In genomic region chr6:31270788-31271640, GRCh38 we compare ENCODE assay signal across 8 cellular contexts. TPM values are rescaled to one million over a fixed set of nuclear protein-coding genes. Genes with fewer than 3 reads are reported as not detected.
DNase-seq lines count a peak whose midpoint lies in the region; ATAC-seq and TF ChIP-seq lines count a peak whose summit lies in the region.

No MANE protein-coding gene starts in this region.

- H3K36me3 ChIP-seq in neuron (ENCODE audit: insufficient read depth, low read length): peaks cover 5% of the 10 kb centered on the region

- peaks cover 61% of the 10 kb centered on the region for H3K4me1 Mint-ChIP-seq in activated T-cell treated with anti-CD3 and anti-CD28 coated beads, Interleukin-2, amount 50 U/mL, for 24 hours (ENCODE audit: low read depth)
- no peaks in the 10 kb centered on the region for H3K4me1 Mint-ChIP-seq in type B pancreatic cell (ENCODE audit: unreplicated experiment)

- H3K4me1 ChIP-seq in neuron (ENCODE audit: insufficient read depth, low read length): peaks cover 20% of the 10 kb centered on the region

- DNase-seq in AG09309 (ENCODE audit: low read depth) (no peak), NAMALWA (ENCODE audit: low spot score) (peak; percentile 76), fibroblast of pulmonary artery (ENCODE audit: low read depth) (peak; percentile 55), type B pancreatic cell (ENCODE audit: extremely low spot score, unreplicated experiment) (no peak), foreskin melanocyte (no peak)
- peak; percentile 58 for DNase-seq in activated T-cell treated with anti-CD3 and anti-CD28 coated beads, Interleukin-2, amount 50 U/mL, for 24 hours

- H3K4me3 ChIP-seq in AG09309 (ENCODE audit: control insufficient read depth, low read depth, low read length) (peak overlapping the region; percentile 79), fibroblast of pulmonary artery (replicated peaks; ENCODE audit: low read depth, low read length) (peak overlapping the region; percentile 72), neuron (ENCODE audit: low read length) (peak overlapping the region; percentile 67)

- H2AFZ ChIP-seq in neuron (ENCODE audit: low read depth, low read length): peak overlapping the region; percentile 87

- no peaks in the 10 kb centered on the region for H3K27me3 Mint-ChIP-seq in activated T-cell treated with anti-CD3 and anti-CD28 coated beads, Interleukin-2, amount 50 U/mL, for 24 hours
- peaks cover 78% of the 10 kb centered on the region for H3K27me3 Mint-ChIP-seq in type B pancreatic cell

- no peak for TF ChIP-seq CTCF in AG09309 (IDR thresholded peaks at IDR 0.05; ENCODE audit: control insufficient read depth, insufficient read depth, low read depth, low read length, missing control alignments)
- no peak for TF ChIP-seq CTCF in fibroblast of pulmonary artery (IDR thresholded peaks at IDR 0.05; ENCODE audit: low read length, missing control alignments)
- no peak for TF ChIP-seq CTCF in type B pancreatic cell (conservative IDR thresholded peaks at IDR 0.05)

- peak overlapping the region; percentile 99 for H3K27ac Mint-ChIP-seq in activated T-cell treated with anti-CD3 and anti-CD28 coated beads, Interleukin-2, amount 50 U/mL, for 24 hours
- peak overlapping the region; percentile 89 for H3K27ac Mint-ChIP-seq in type B pancreatic cell

- peak overlapping the region; percentile 94 for H3K4me3 Mint-ChIP-seq in activated T-cell treated with anti-CD3 and anti-CD28 coated beads, Interleukin-2, amount 50 U/mL, for 24 hours
- H3K4me3 Mint-ChIP-seq in type B pancreatic cell: peak overlapping the region; percentile 89

- H3K9me3 ChIP-seq in neuron (ENCODE audit: low read length): no peaks in the 10 kb centered on the region

- H3K9me3 Mint-ChIP-seq in activated T-cell treated with anti-CD3 and anti-CD28 coated beads, Interleukin-2, amount 50 U/mL, for 24 hours: no peaks in the 10 kb centered on the region
- no peaks in the 10 kb centered on the region for H3K9me3 Mint-ChIP-seq in type B pancreatic cell

- ATAC-seq in GM19035 (IDR thresholded peaks at IDR 0.05; ENCODE audit: unreplicated experiment): peak; percentile 33

- peaks cover 54% of the 10 kb centered on the region for H3K36me3 Mint-ChIP-seq in activated T-cell treated with anti-CD3 and anti-CD28 coated beads, Interleukin-2, amount 50 U/mL, for 24 hours (ENCODE audit: low read depth)
- H3K36me3 Mint-ChIP-seq in type B pancreatic cell: peaks cover 4% of the 10 kb centered on the region

- peaks cover 2% of the 10 kb centered on the region for H3K27me3 ChIP-seq in neuron (ENCODE audit: insufficient read depth, low read length)

RNA-seq across cellular contexts. Expression of gene HLA-C, which starts 0.9 kb away (rescaled TPM):
- total RNA-seq in type B pancreatic cell (ENCODE audit: low replicate concordance): 188 and 347 TPM in 2 replicates

Comparison
In these comparisons a context has a peak if more than half of its experiments do, and no peak if none do; other contexts are left out.
1. DNase-seq: peak in NAMALWA (single experiment), activated T-cell treated with anti-CD3 and anti-CD28 coated beads, Interleukin-2, amount 50 U/mL, for 24 hours (single experiment) and fibroblast of pulmonary artery (single experiment); none in AG09309 (single experiment), type B pancreatic cell (single experiment) and foreskin melanocyte (single experiment).
2. Peak in every context shown above with its lines, with median percentiles within 50 percentile points of each other: H3K4me3 ChIP-seq.